ENCODE assay signal across 10 cellular contexts in genomic region chr1:180167721-180168467, GRCh38. TPM values are rescaled to one million over a fixed set of nuclear protein-coding genes. Genes with fewer than 3 reads are reported as not detected.
A peak's percentile ranks its signal among the peaks of the same experiment; 100 is the strongest.
DNase-seq lines count a peak whose midpoint lies in the region; ATAC-seq and TF ChIP-seq lines count a peak whose summit lies in the region.
"Had no signal": no experiment of that assay in that cellular context is flagged by ENCODE, and none has a peak within 500 bp of the region (broad histone marks: within the 10 kb centered on the region; RNA-seq: fewer than 3 reads in every experiment).

No MANE protein-coding gene starts in this region.

- no peak for ATAC-seq in activated CD4-positive, CD25-positive, alpha-beta regulatory T cell treated with anti-CD3 and anti-CD28 coated beads, Interleukin-2, amount 50 U/mL, for 24 hours

- peaks cover 11% of the 10 kb centered on the region for H3K4me1 ChIP-seq in endodermal cell (ENCODE audit: control insufficient read depth, insufficient read depth, low read length)
- peaks cover 35 to 40% of the 10 kb centered on the region in 2 donors for H3K4me1 ChIP-seq in mucosa of rectum (ENCODE audit: control insufficient read depth in 2 of 2, insufficient read depth in 2 of 2, low read length in 2 of 2)

- H3K9ac ChIP-seq in endodermal cell (ENCODE audit: extremely low read depth, low read length, poor library complexity, severe bottlenecking) (peak overlapping the region; percentile 8), mucosa of rectum (ENCODE audit: low read depth in 1 of 2, low read length in 2 of 2) (peak overlapping the region; percentile 29 to 65)

- H3K36me3 ChIP-seq in endodermal cell (ENCODE audit: control insufficient read depth, insufficient read depth, low read length), result peaks cover 14% of the 10 kb centered on the region
- no peaks in the 10 kb centered on the region for H3K36me3 ChIP-seq in mucosa of rectum (ENCODE audit: control insufficient read depth in 2 of 2, insufficient read depth in 2 of 2, low read length in 2 of 2)

- DNase-seq in Caki2 (ENCODE audit: low read depth) (peak; percentile 97), M059J (ENCODE audit: low read depth) (peak; percentile 47), endodermal cell (peak; percentile 97), hippocampal formation (lab: John Stamatoyannopoulos, UW) (no peak), DMS79 treated with DMSO at 0.1 percent for 48 hours (lab: John Stamatoyannopoulos, UW) (no peak), epidermal melanocyte (ENCODE audit: insufficient read length, low spot score) (no peak)

- H3K4me3 Mint-ChIP-seq in endodermal cell, result no peak overlapping the region
- H3K4me3 Mint-ChIP-seq: activated naive CD8-positive, alpha-beta T cell treated with anti-CD3 and anti-CD28 coated beads, Interleukin-2, amount 10 ng/mL, durations not matched to agents 7 days and 5 days had no signal

- H3K27me3 Mint-ChIP-seq in endodermal cell (ENCODE audit: insufficient read depth), result no peaks in the 10 kb centered on the region
- H3K27me3 Mint-ChIP-seq: activated naive CD8-positive, alpha-beta T cell treated with anti-CD3 and anti-CD28 coated beads, Interleukin-2, amount 10 ng/mL, durations not matched to agents 7 days and 5 days had no signal

- H3K4me3 ChIP-seq in endodermal cell (ENCODE audit: low read length) (no peak overlapping the region), mucosa of rectum (ENCODE audit: low read length in 2 of 2) (peak overlapping the region in 1 of 2 donors; percentile 38)

- 64 to 77% methylated on average over 5 to 13 of the region's 13 CpGs for WGBS in endodermal cell (ENCODE audit: insufficient coverage in 1 of 2, insufficient read length in 1 of 2), 2 experiments

- no peaks in the 10 kb centered on the region for H3K9me3 Mint-ChIP-seq in endodermal cell
- H3K9me3 Mint-ChIP-seq: activated naive CD8-positive, alpha-beta T cell treated with anti-CD3 and anti-CD28 coated beads, Interleukin-2, amount 10 ng/mL, durations not matched to agents 7 days and 5 days had no signal

- H3K4me1 Mint-ChIP-seq in endodermal cell, result peaks cover 13% of the 10 kb centered on the region

- peaks cover 13% of the 10 kb centered on the region for H3K36me3 Mint-ChIP-seq in endodermal cell (ENCODE audit: low read depth)

- H3K27ac Mint-ChIP-seq in endodermal cell, result peak overlapping the region; percentile 84
- H3K27ac Mint-ChIP-seq: activated naive CD8-positive, alpha-beta T cell treated with anti-CD3 and anti-CD28 coated beads, Interleukin-2, amount 10 ng/mL, durations not matched to agents 7 days and 5 days had no signal

- in situ Hi-C loops in Caki2 (cut with HindIII; ENCODE audit: low pct_unique_long_range_greater_than_20kb, low sequenced_read_pairs), result no loop called here

- H3K27ac ChIP-seq in endodermal cell (ENCODE audit: low read depth, low read length) (no peak overlapping the region), mucosa of rectum (ENCODE audit: low read depth in 2 of 2, low read length in 2 of 2) (peak overlapping the region; percentile 88 to 93)
- H3K27ac ChIP-seq: HL-60 had no signal

- no peak for TF ChIP-seq CTCF in endodermal cell (conservative IDR thresholded peaks at IDR 0.05)

- H3K27me3 ChIP-seq in endodermal cell (ENCODE audit: control insufficient read depth, insufficient read depth, low read length, poor library complexity, severe bottlenecking) (no peaks in the 10 kb centered on the region), mucosa of rectum (ENCODE audit: control insufficient read depth in 2 of 2, insufficient read depth in 2 of 2, low read length in 2 of 2) (no peaks in the 10 kb centered on the region)

- H3K9me3 ChIP-seq in endodermal cell (ENCODE audit: control insufficient read depth, low read length) (no peaks in the 10 kb centered on the region), mucosa of rectum (ENCODE audit: control insufficient read depth in 2 of 2, low read length in 2 of 2) (no peaks in the 10 kb centered on the region)

RNA-seq across cellular contexts. Expression of gene QSOX1, which starts 13.2 kb away (rescaled TPM):
- 84.0 and 97.3 TPM in 2 replicates for total RNA-seq in Caki2 (2014; rRNA removed; shearing (Covaris generic); ENCODE audit: low replicate concordance)
- total RNA-seq in M059J (2014; rRNA removed; shearing (Covaris generic)), result 258 and 330 TPM in 2 replicates
- total RNA-seq in endodermal cell, result 100 to 1,000 TPM in 1 of 2 donors, 10 to 100 TPM in 1; 77.9 to 116 TPM
- polyA plus RNA-seq in endodermal cell (2013, experiment 1 of 2), result 41.5 TPM
- polyA plus RNA-seq in endodermal cell (2013, experiment 2 of 2), result 39.1 TPM

Comparison
In these comparisons a context has a peak if more than half of its experiments do, and no peak if none do; other contexts are left out.
1. DNase-seq: peak in Caki2 (single experiment), M059J (single experiment) and endodermal cell (single experiment); none in hippocampal formation (0 of 2), DMS79 treated with DMSO at 0.1 percent for 48 hours (single experiment) and epidermal melanocyte (single experiment).